ENCODE assay signal across 10 cellular contexts in genomic region chr20:38031957-38032356, GRCh38. TPM values are rescaled to one million over a fixed set of nuclear protein-coding genes. Genes with fewer than 3 reads are reported as not detected.
A peak's percentile ranks its signal among the peaks of the same experiment; 100 is the strongest.
DNase-seq lines count a peak whose midpoint lies in the region; ATAC-seq and TF ChIP-seq lines count a peak whose summit lies in the region.
"Had no signal": no experiment of that assay in that cellular context is flagged by ENCODE, and none has a peak within 500 bp of the region (broad histone marks: within the 10 kb centered on the region; RNA-seq: fewer than 3 reads in every experiment).

No MANE protein-coding gene starts in this region.

- H3K27ac Mint-ChIP-seq in T-helper 17 cell (peak overlapping the region; percentile 83), type B pancreatic cell (peak overlapping the region; percentile 91)

- peak overlapping the region; percentile 97 for H3K4me3 ChIP-seq in left ventricle myocardium inferior
- peak overlapping the region in 4 of 12 donors; percentile 15 to 86 (median 72) for H3K4me3 ChIP-seq in heart left ventricle
- H3K4me3 ChIP-seq in iPS-15b (ENCODE audit: low read depth, low read length) = peak overlapping the region; percentile 66
- peak overlapping the region in 1 of 4 donors; percentile 90 for H3K4me3 ChIP-seq in Peyer's patch

- intact Hi-C loops in left ventricle myocardium inferior (cut with micrococcal nuclease) (no loop called here), heart left ventricle (cut with DNase I) (loop anchor here in 1 of 10 donors (10.0 kb wide), 1 partner anchor 467 kb away; no protein-coding TSS in a partner anchor)

- H3K27ac ChIP-seq in left ventricle myocardium inferior (replicated peaks) (no peak overlapping the region), heart left ventricle (no peak overlapping the region), Peyer's patch (no peak overlapping the region)

- TF ChIP-seq CTCF in left ventricle myocardium inferior (IDR thresholded peaks at IDR 0.05; ENCODE audit: borderline replicate concordance) (no peak), heart left ventricle (IDR thresholded peaks at IDR 0.05) (no peak), type B pancreatic cell (conservative IDR thresholded peaks at IDR 0.05) (no peak), Peyer's patch (IDR thresholded peaks at IDR 0.05) (no peak)

- H3K4me1 ChIP-seq in left ventricle myocardium inferior (peaks cover 63% of the 10 kb centered on the region), heart left ventricle (peaks cover 5 to 49% (median 40%) of the 10 kb centered on the region in 12 donors), iPS-15b (ENCODE audit: control insufficient read depth, insufficient read depth, low read length) (peaks cover 10% of the 10 kb centered on the region), Peyer's patch (peaks cover 0 to 36% (median 13%) of the 10 kb centered on the region in 4 donors)

- ATAC-seq in heart left ventricle = no peak
- no peak for ATAC-seq in T-helper 17 cell

- H3K36me3 Mint-ChIP-seq in T-helper 17 cell (ENCODE audit: low read depth) (peaks cover 6% of the 10 kb centered on the region), type B pancreatic cell (peaks cover 39% of the 10 kb centered on the region)

- H3K4me3 Mint-ChIP-seq in T-helper 17 cell (peak overlapping the region; percentile 92), type B pancreatic cell (peak overlapping the region; percentile 96)

- no peak for TF ChIP-seq POLR2A in heart left ventricle (IDR thresholded peaks at IDR 0.05)
- TF ChIP-seq POLR2A in Peyer's patch (IDR thresholded peaks at IDR 0.05) = no peak

- peaks cover 4% of the 10 kb centered on the region for H3K36me3 ChIP-seq in left ventricle myocardium inferior
- H3K36me3 ChIP-seq in heart left ventricle = peaks cover 0 to 19% (median 5%) of the 10 kb centered on the region in 9 donors
- no peaks in the 10 kb centered on the region for H3K36me3 ChIP-seq in iPS-15b (ENCODE audit: control insufficient read depth, insufficient read depth, low read length)
- H3K36me3 ChIP-seq in Peyer's patch = no peaks in the 10 kb centered on the region

- H3K9ac ChIP-seq in iPS-15b (ENCODE audit: low read depth, low read length) = no peak overlapping the region

- H3K27me3 Mint-ChIP-seq in T-helper 17 cell = no peaks in the 10 kb centered on the region
- H3K27me3 Mint-ChIP-seq in type B pancreatic cell = no peaks in the 10 kb centered on the region

- H3K4me1 Mint-ChIP-seq in T-helper 17 cell = peaks cover 53% of the 10 kb centered on the region
- H3K4me1 Mint-ChIP-seq in type B pancreatic cell (ENCODE audit: unreplicated experiment) = peaks cover 32% of the 10 kb centered on the region

- H3K9me3 ChIP-seq in left ventricle myocardium inferior (replicated peaks) (peaks cover 4% of the 10 kb centered on the region), heart left ventricle (peaks cover 0 to 6% (median 0%) of the 10 kb centered on the region in 12 donors), T-helper 17 cell (ENCODE audit: control insufficient read depth, low read length, poor library complexity, severe bottlenecking) (no peaks in the 10 kb centered on the region), iPS-15b (ENCODE audit: control insufficient read depth, insufficient read depth, low read length) (no peaks in the 10 kb centered on the region), Peyer's patch (no peaks in the 10 kb centered on the region)
- H3K9me3 ChIP-seq: esophagus squamous epithelium had no signal

- no peaks in the 10 kb centered on the region for H3K27me3 ChIP-seq in left ventricle myocardium inferior (ENCODE audit: low read depth)
- no peaks in the 10 kb centered on the region for H3K27me3 ChIP-seq in heart left ventricle
- H3K27me3 ChIP-seq in iPS-15b (ENCODE audit: control insufficient read depth, insufficient read depth, low read length) = no peaks in the 10 kb centered on the region
- H3K27me3 ChIP-seq in Peyer's patch = no peaks in the 10 kb centered on the region
- H3K27me3 ChIP-seq: esophagus squamous epithelium had no signal

- H3K9me3 Mint-ChIP-seq in type B pancreatic cell = peaks cover 16% of the 10 kb centered on the region

- DNase-seq in left ventricle myocardium inferior (no peak), heart left ventricle (no peak), T-helper 17 cell (no peak), type B pancreatic cell (ENCODE audit: extremely low spot score, unreplicated experiment) (no peak), NCI-H2171 treated with DMSO at 0.1 percent for 48 hours (lab: John Stamatoyannopoulos, UW) (no peak), Peyer's patch (no peak), NCI-H774 (lab: John Stamatoyannopoulos, UW) (no peak)
- DNase-seq: esophagus squamous epithelium, HCEC 1CT had no signal

- WGBS in heart left ventricle, 4 donors = 92 to 97% (median 95%) methylated on average over 3 of the region's 3 CpGs

RNA-seq across cellular contexts. Expression of gene TTI1, which starts 1.3 kb away (rescaled TPM):
- total RNA-seq in left ventricle myocardium inferior (12.1 TPM), heart left ventricle (10 to 100 TPM in 8 of 9 donors, 1 to 10 TPM in 1; 9.7 to 13.3 (median 11.0) TPM), T-helper 17 cell (10 to 100 TPM; 15.5 to 16.0 TPM), type B pancreatic cell (ENCODE audit: low replicate concordance) (25.1 and 43.8 TPM in 2 replicates), Peyer's patch (10 to 100 TPM in 3 of 4 donors, 1 to 10 TPM in 1; 9.3 to 34.7 (median 14.8) TPM)
- 10 to 100 TPM in 1 of 2 donors, 1 to 10 TPM in 1; 7.3 to 10.9 TPM for polyA plus RNA-seq in heart left ventricle

RNA-seq across cellular contexts. Expression of gene RPRD1B, which starts 1.6 kb away (rescaled TPM):
- 58.9 TPM for total RNA-seq in left ventricle myocardium inferior
- total RNA-seq in heart left ventricle = 10 to 100 TPM; 32.5 to 60.2 (median 43.1) TPM
- 10 to 100 TPM in 1 of 2 donors, 1 to 10 TPM in 1; 9.1 to 41.3 TPM for polyA plus RNA-seq in heart left ventricle
- 10 to 100 TPM; 47.7 to 51.2 TPM for total RNA-seq in T-helper 17 cell
- total RNA-seq in type B pancreatic cell (ENCODE audit: low replicate concordance) = 29.7 and 41.9 TPM in 2 replicates
- total RNA-seq in Peyer's patch = 10 to 100 TPM; 44.5 to 55.4 (median 52.4) TPM
